In the genomic region with DNA sequence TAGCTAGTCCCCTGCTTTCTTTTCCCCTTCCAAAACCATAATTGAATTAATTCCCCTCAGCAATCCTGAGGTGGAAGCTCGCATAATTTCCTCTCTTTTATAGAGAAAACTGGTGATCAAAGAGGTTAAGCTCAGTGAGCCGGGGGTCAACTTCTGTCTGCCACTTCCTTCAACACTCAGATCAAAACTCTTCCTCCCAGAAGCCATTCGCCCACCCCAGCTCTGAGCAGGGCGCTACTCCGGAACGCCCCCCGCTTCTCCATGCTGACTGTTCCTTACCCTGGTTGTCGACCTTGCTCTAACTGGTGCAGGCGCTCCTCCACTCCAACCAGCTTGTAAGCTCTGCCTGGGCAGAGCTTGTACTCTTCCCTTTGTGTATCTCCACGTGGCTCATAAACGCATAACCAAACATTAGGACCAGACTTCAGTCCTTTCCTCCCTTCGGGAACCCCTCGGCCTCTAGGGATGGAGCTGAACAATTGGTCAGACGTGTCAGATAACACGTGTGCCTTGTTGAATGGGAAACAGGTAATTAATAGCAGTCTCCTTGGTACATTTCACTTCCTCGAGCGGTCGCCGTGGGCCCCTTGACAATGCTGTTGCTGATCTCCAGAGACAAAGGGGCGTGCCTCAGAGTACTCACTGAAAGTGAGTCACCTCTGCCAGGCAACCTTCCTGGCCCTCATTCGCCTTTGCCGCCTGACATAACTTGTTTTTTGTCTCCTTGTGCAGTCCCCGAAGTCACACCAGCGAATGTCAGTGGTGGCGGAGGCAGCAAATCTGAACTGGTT, we compare ENCODE assay signal across 17 cellular contexts.
DNase-seq lines count a peak whose midpoint lies in the region; ATAC-seq, FAIRE-seq and TF ChIP-seq lines count a peak whose summit lies in the region.
"Had no signal": no experiment of that assay in that cellular context is flagged by ENCODE, and none has a peak within 500 bp of the region (broad histone marks: within the 10 kb centered on the region; RNA-seq: fewer than 3 reads in every experiment).

No MANE protein-coding gene starts in this region.

- H3K27ac ChIP-seq in K562 (ENCODE audit: extremely low read depth, low read depth, low read length) (no peak overlapping the region), vagina (no peak overlapping the region), thyroid gland (no peak overlapping the region)
- H3K27ac ChIP-seq: HL-60, WERI-Rb-1 had no signal

- intact Hi-C loops in Caco-2 (cut with micrococcal nuclease; ENCODE audit: unreplicated experiment): no loop called here
- intact Hi-C loops in K562 (cut with micrococcal nuclease): loop anchor here (10.0 kb wide), 1 partner anchor 136 kb away; the partner anchor contains the start of gene CRBN
- intact Hi-C loops in vagina (cut with DNase I): no loop called here
- intact Hi-C loops in thyroid gland (cut with DNase I): no loop called here

- no peak for TF ChIP-seq RAD21 in K562 (CRISPR knock-in tag; conservative IDR thresholded peaks at IDR 0.05 in 1 of 2, IDR thresholded peaks at IDR 0.05 in 1 of 2)

- no peaks in the 10 kb centered on the region for H4K20me1 ChIP-seq in K562 (replicated peaks; ENCODE audit: control insufficient read depth, insufficient read depth, low read length)

- H2AFZ ChIP-seq in K562 (ENCODE audit: low read depth, low read length): no peak overlapping the region

- TF ChIP-seq POLR2A in K562 (conservative IDR thresholded peaks at IDR 0.05) (no peak), vagina (IDR thresholded peaks at IDR 0.05) (no peak), thyroid gland (IDR thresholded peaks at IDR 0.05) (no peak)

- DNase-seq in Caco-2: peak; percentile 47 to 55
- DNase-seq in K562 (ENCODE audit: extremely low read depth in 1 of 4, low spot score in 3 of 4): no peak
- no peak for DNase-seq in mesothelial cell of epicardium (ENCODE audit: low spot score in 2 of 2, unreplicated experiment in 2 of 2)
- DNase-seq in activated T-cell treated with anti-CD3 and anti-CD28 coated beads, Interleukin-2, amount 50 U/mL, for 1 hour: no peak
- no peak for DNase-seq in mesenteric fat pad (ENCODE audit: low spot score)
- DNase-seq in vagina (ENCODE audit: extremely low spot score in 2 of 2): no peak
- DNase-seq in thyroid gland: no peak
- DNase-seq: activated CD8-positive, alpha-beta memory T cell treated with anti-CD3 and anti-CD28 coated beads, Interleukin-2, amount 50 U/mL, for 48 hours; cortex of kidney; EL; foreskin fibroblast; left colon; NK-92 treated with Interleukin-12 subunit alpha and Interleukin-12 subunit beta, amount 100 ng/mL, for 24 hours; stimulated activated naive CD8-positive, alpha-beta T cell treated with anti-CD3 and anti-CD28 coated beads, Interleukin-15, Interleukin-2, amounts not matched to agents 100 U/mL and 50 U/mL, for 24 hours; WERI-Rb-1 had no signal

- TSS peak; percentile 73 for BruUV-seq in Caco-2 (replicated peaks; lab: Mats Ljungman, UMichigan)
- BruUV-seq in K562 (replicated peaks; lab: Mats Ljungman, UMichigan): no TSS peak

- in situ Hi-C loops in K562 (cut with MboI): no loop called here

- H3K4me3 ChIP-seq in Caco-2 (ENCODE audit: low read depth, low read length) (peak overlapping the region; percentile 26), K562 (no peak overlapping the region), vagina (peak overlapping the region in 1 of 2 donors; percentile 15), thyroid gland (replicated peaks in 1 of 3) (no peak overlapping the region)

- no peaks in the 10 kb centered on the region for H3K9me3 ChIP-seq in Caco-2
- H3K9me3 ChIP-seq in K562 (replicated peaks; ENCODE audit: control insufficient read depth, insufficient read depth, low read depth, low read length): no peaks in the 10 kb centered on the region
- no peaks in the 10 kb centered on the region for H3K9me3 ChIP-seq in vagina
- H3K9me3 ChIP-seq in thyroid gland: no peaks in the 10 kb centered on the region

- FAIRE-seq in K562 (lab: Jason Lieb, UNC): no peak

- TF ChIP-seq CTCF in Caco-2 (IDR thresholded peaks at IDR 0.05; ENCODE audit: insufficient read depth in 1 of 2, low read depth in 1 of 2, low read length in 1 of 2, severe bottlenecking in 1 of 2, unreplicated experiment in 1 of 2): no peak
- no peak for TF ChIP-seq CTCF in K562 (IDR thresholded peaks at IDR 0.05 in 2 of 3, conservative IDR thresholded peaks at IDR 0.05 in 1 of 3; ENCODE audit: insufficient read depth in 2 of 3, low read depth in 1 of 3, low read length in 3 of 3)
- TF ChIP-seq CTCF in mesothelial cell of epicardium (IDR thresholded peaks at IDR 0.05; ENCODE audit: unreplicated experiment): no peak
- TF ChIP-seq CTCF in vagina (IDR thresholded peaks at IDR 0.05): no peak
- no peak for TF ChIP-seq CTCF in thyroid gland (IDR thresholded peaks at IDR 0.05)

- H3K36me3 ChIP-seq in Caco-2 (ENCODE audit: control insufficient read depth, insufficient read depth, low read length): no peaks in the 10 kb centered on the region
- no peaks in the 10 kb centered on the region for H3K36me3 ChIP-seq in K562 (ENCODE audit: control insufficient read depth, insufficient read depth, low read length)
- H3K36me3 ChIP-seq in vagina: peaks cover 0 to 4% of the 10 kb centered on the region in 2 donors
- H3K36me3 ChIP-seq in thyroid gland: no peaks in the 10 kb centered on the region
- H3K36me3 ChIP-seq: WERI-Rb-1 had no signal

- no peak for TF ChIP-seq EP300 in K562 (IDR thresholded peaks at IDR 0.05; ENCODE audit: low read length)

- CTCF ChIA-PET in Caco-2 (lab: Charles Lee): no interaction called here
- CTCF ChIA-PET in K562 (lab: Yijun Ruan, JAX; ENCODE audit: low intra/inter-chr PET ratio): no interaction called here

- WGBS in K562 (ENCODE audit: insufficient coverage, low coverage, missing lambda C conversion rate): under 1% methylated on average over 25 of the region's 25 CpGs
- 82 to 85% methylated on average over 25 of the region's 25 CpGs for WGBS in thyroid gland, 2 donors

- H3K9me3 Mint-ChIP-seq in Caco-2 (ENCODE audit: unreplicated experiment): no peaks in the 10 kb centered on the region
- peaks cover under 1% of the 10 kb centered on the region for H3K9me3 Mint-ChIP-seq in mesothelial cell of epicardium

- ATAC-seq in HG03196 (IDR thresholded peaks at IDR 0.05; ENCODE audit: unreplicated experiment): peak; percentile 93
- peak; percentile 48 for ATAC-seq in K562
- ATAC-seq: left colon; stimulated activated naive CD8-positive, alpha-beta T cell treated with anti-CD3 and anti-CD28 coated beads, Interleukin-15, Interleukin-2, amounts not matched to agents 100 U/mL and 50 U/mL, for 24 hours had no signal

- H3K27me3 Mint-ChIP-seq in Caco-2 (ENCODE audit: insufficient read depth, unreplicated experiment): no peaks in the 10 kb centered on the region
- no peaks in the 10 kb centered on the region for H3K27me3 Mint-ChIP-seq in mesothelial cell of epicardium (ENCODE audit: low read depth)

- H3K79me2 ChIP-seq in K562 (ENCODE audit: control insufficient read depth, insufficient read depth, low read length): no peaks in the 10 kb centered on the region

- no peaks in the 10 kb centered on the region for H3K9me1 ChIP-seq in K562 (ENCODE audit: control insufficient read depth, insufficient read depth, low read length)

- peaks cover 14% of the 10 kb centered on the region for H3K4me1 Mint-ChIP-seq in Caco-2 (ENCODE audit: low read depth, unreplicated experiment)
- H3K4me1 Mint-ChIP-seq in mesothelial cell of epicardium: peaks cover 14% of the 10 kb centered on the region

- no peak overlapping the region for H3K9ac ChIP-seq in K562 (ENCODE audit: insufficient read depth in 1 of 2, low read depth in 2 of 2, low read length in 2 of 2)

- POLR2A ChIA-PET in Caco-2 (lab: Charles Lee) (no interaction called here), K562 (lab: Yijun Ruan, JAX) (interaction anchor here (0.7 to 1.3 kb wide), 5 partner anchors 10 to 208 kb away, joined by 3 read pairs; no protein-coding TSS in a partner anchor)

- H3K4me2 ChIP-seq in K562 (ENCODE audit: insufficient read depth, low read length): no peak overlapping the region

- H3K4me3 Mint-ChIP-seq in Caco-2 (ENCODE audit: unreplicated experiment): peak overlapping the region; percentile 74
- H3K4me3 Mint-ChIP-seq in mesothelial cell of epicardium: no peak overlapping the region

- peak overlapping the region; percentile 78 for H3K27ac Mint-ChIP-seq in Caco-2 (ENCODE audit: unreplicated experiment)
- H3K27ac Mint-ChIP-seq in mesothelial cell of epicardium: peak overlapping the region; percentile 14

- H3K36me3 Mint-ChIP-seq in Caco-2 (ENCODE audit: insufficient read depth, unreplicated experiment): peaks cover 9% of the 10 kb centered on the region
- peaks cover 31% of the 10 kb centered on the region for H3K36me3 Mint-ChIP-seq in mesothelial cell of epicardium

- H3K27me3 ChIP-seq in Caco-2 (replicated peaks; ENCODE audit: control insufficient read depth, insufficient read depth, low read length) (no peaks in the 10 kb centered on the region), K562 (ENCODE audit: control insufficient read depth in 2 of 2, insufficient read depth in 2 of 2, low read length in 2 of 2) (peaks cover 10 to 14% of the 10 kb centered on the region in 2 experiments), vagina (no peaks in the 10 kb centered on the region), thyroid gland (no peaks in the 10 kb centered on the region)

- H3K4me1 ChIP-seq in Caco-2 (no peaks in the 10 kb centered on the region), K562 (replicated peaks in 1 of 2; ENCODE audit: control insufficient read depth in 2 of 2, insufficient read depth in 2 of 2, low read length in 2 of 2) (no peaks in the 10 kb centered on the region), vagina (no peaks in the 10 kb centered on the region), thyroid gland (no peaks in the 10 kb centered on the region)

TF ChIP-seq in K562, 482 proteins besides CTCF, POLR2A, EP300 and RAD21:
- TF ChIP-seq, protein P1, sequence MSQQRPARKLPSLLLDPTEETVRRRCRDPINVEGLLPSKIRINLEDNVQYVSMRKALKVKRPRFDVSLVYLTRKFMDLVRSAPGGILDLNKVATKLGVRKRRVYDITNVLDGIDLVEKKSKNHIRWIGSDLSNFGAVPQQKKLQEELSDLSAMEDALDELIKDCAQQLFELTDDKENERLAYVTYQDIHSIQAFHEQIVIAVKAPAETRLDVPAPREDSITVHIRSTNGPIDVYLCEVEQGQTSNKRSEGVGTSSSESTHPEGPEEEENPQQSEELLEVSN (IDR thresholded peaks at IDR 0.05; ENCODE audit: borderline replicate concordance in 1 of 2, extremely low read depth in 1 of 2, insufficient read depth in 1 of 2, insufficient read length in 1 of 2, low read depth in 1 of 2, low read length in 1 of 2, poor library complexity in 1 of 2, severe bottlenecking in 1 of 2): no peak
- TF ChIP-seq ZNF324 (CRISPR knock-in tag; IDR thresholded peaks at IDR 0.05) (no peak), NCOA2 (IDR thresholded peaks at IDR 0.05; ENCODE audit: partially characterized antibody in 2 of 2) (no peak), WHSC1 (IDR thresholded peaks at IDR 0.05; ENCODE audit: low read length) (no peak), MTA1 (IDR thresholded peaks at IDR 0.05; ENCODE audit: borderline replicate concordance) (no peak)

Comparison
In these comparisons a context has a peak if more than half of its experiments do, and no peak if none do; other contexts are left out.
1. DNase-seq: peak in Caco-2 (2 of 2); none in K562 (0 of 4), mesothelial cell of epicardium (0 of 2), activated T-cell treated with anti-CD3 and anti-CD28 coated beads, Interleukin-2, amount 50 U/mL, for 1 hour (single experiment), mesenteric fat pad (single experiment), vagina (0 of 2) and thyroid gland (0 of 2).